Comparison of ENCODE assay signal across 15 cellular contexts in genomic region chr17:28404461-28404811, GRCh38. TPM values are rescaled to one million over a fixed set of nuclear protein-coding genes. Genes with fewer than 3 reads are reported as not detected.
DNase-seq lines count a peak whose midpoint lies in the region; ATAC-seq, FAIRE-seq and TF ChIP-seq lines count a peak whose summit lies in the region.
"Had no signal": no experiment of that assay in that cellular context is flagged by ENCODE, and none has a peak within 500 bp of the region (broad histone marks: within the 10 kb centered on the region; RNA-seq: fewer than 3 reads in every experiment).

No MANE protein-coding gene starts in this region.

- H2BK15ac ChIP-seq in H1 (ENCODE audit: low read length) = peak overlapping the region; percentile 90

- no peak overlapping the region for H4K5ac ChIP-seq in H1 (ENCODE audit: insufficient read length, low read depth, low read length)

- H3K4me3 ChIP-seq in CD8-positive, alpha-beta memory T cell (ENCODE audit: low read length) = no peak overlapping the region
- no peak overlapping the region for H3K4me3 ChIP-seq in H1 (ENCODE audit: extremely low read depth in 1 of 4, insufficient read depth in 2 of 4, low read depth in 3 of 4, low read length in 4 of 4)
- H3K4me3 ChIP-seq in osteoblast (ENCODE audit: insufficient read depth, low read length) = peak overlapping the region; percentile 89

- H2BK120ac ChIP-seq in H1 (replicated peaks; ENCODE audit: low read depth, low read length) = no peak overlapping the region

- POLR2A ChIA-PET in CD8-positive, alpha-beta memory T cell (lab: Charles Lee) = no interaction called here
- POLR2A ChIA-PET in H1 (lab: Charles Lee; ENCODE audit: partially characterized antibody) = interaction anchor here (0.9 to 12.8 kb wide), 6 partner anchors 9 to 76 kb away, joined by 3 to 135 read pairs (median 3); partner anchors contain the start of gene POLDIP2

- H4K8ac ChIP-seq in H1 (ENCODE audit: extremely low read depth, insufficient read depth, low read length) = no peak overlapping the region

- H3K9ac ChIP-seq in H1 (replicated peaks in 1 of 4; ENCODE audit: extremely low read depth in 1 of 4, low read depth in 3 of 4, low read length in 3 of 4) = no peak overlapping the region

- no peaks in the 10 kb centered on the region for H4K20me1 ChIP-seq in H1 (replicated peaks in 1 of 2; ENCODE audit: control insufficient read depth in 1 of 2, insufficient read depth in 2 of 2, low read length in 2 of 2)
- H4K20me1 ChIP-seq in osteoblast (ENCODE audit: insufficient read depth, low read length) = no peaks in the 10 kb centered on the region

- peak overlapping the region; percentile 10; the same call in 1 of the 2 replicates for H2AK5ac ChIP-seq in H1 (ENCODE audit: low read depth, low read length)

- no peak for TF ChIP-seq CTCF in VCaP (conservative IDR thresholded peaks at IDR 0.05)
- no peak for TF ChIP-seq CTCF in H1 (IDR thresholded peaks at IDR 0.05; ENCODE audit: control extremely low read depth in 1 of 3, insufficient read depth in 1 of 3, low read depth in 1 of 3, low read length in 3 of 3)
- no peak for TF ChIP-seq CTCF in osteoblast (IDR thresholded peaks at IDR 0.05; ENCODE audit: extremely low read depth, low read depth, low read length)

- 97% methylated on average over 5 of the region's 5 CpGs; no CpG with 5 or more reads in 1 of the 2 experiments for WGBS in H1 (ENCODE audit: extremely low coverage in 1 of 2, insufficient coverage in 1 of 2, insufficient read length in 1 of 2, insufficient replicate concordance in 2 of 2, low coverage in 1 of 2, low lambda C conversion rate in 2 of 2, missing lambda C conversion rate in 1 of 2), 2 experiments

- no peak overlapping the region for H3K14ac ChIP-seq in H1 (ENCODE audit: insufficient read length)

- no peak for ATAC-seq in activated CD8-positive, alpha-beta memory T cell treated with anti-CD3 and anti-CD28 coated beads, Interleukin-2, amount 10 ng/mL, durations not matched to agents 7 days and 5 days

- no peaks in the 10 kb centered on the region for H3K9me3 Mint-ChIP-seq in CD8-positive, alpha-beta memory T cell
- H3K9me3 Mint-ChIP-seq in activated CD8-positive, alpha-beta memory T cell treated with anti-CD3 and anti-CD28 coated beads, Interleukin-2, amount 10 ng/mL, durations not matched to agents 7 days and 5 days (ENCODE audit: low read depth) = no peaks in the 10 kb centered on the region

- TF ChIP-seq EP300 in H1 (IDR thresholded peaks at IDR 0.05; ENCODE audit: borderline replicate concordance in 1 of 2, low read depth in 2 of 2, low read length in 2 of 2) = no peak

- TF ChIP-seq POLR2A in H1 (IDR thresholded peaks at IDR 0.05; ENCODE audit: control extremely low read depth in 1 of 2, low read depth in 2 of 2, low read length in 2 of 2) = no peak

- no peak overlapping the region for H3K4ac ChIP-seq in H1 (replicated peaks; ENCODE audit: insufficient read length, low read depth, low read length)

- H3K4me1 Mint-ChIP-seq in CD8-positive, alpha-beta memory T cell = peaks cover 6 to 16% (median 14%) of the 10 kb centered on the region in 3 donors
- H3K4me1 Mint-ChIP-seq in activated CD8-positive, alpha-beta memory T cell treated with anti-CD3 and anti-CD28 coated beads, Interleukin-2, amount 10 ng/mL, durations not matched to agents 7 days and 5 days = peaks cover 18% of the 10 kb centered on the region

- H3K23me2 ChIP-seq in H1 (ENCODE audit: low read depth, low read length) = peaks cover 12% of the 10 kb centered on the region; the same call in 1 of the 2 replicates

- TF ChIP-seq RAD21 in H1 (IDR thresholded peaks at IDR 0.05 in 1 of 2, conservative IDR thresholded peaks at IDR 0.05 in 1 of 2; ENCODE audit: low read depth in 2 of 2, low read length in 2 of 2) = no peak

- H3K36me3 Mint-ChIP-seq in CD8-positive, alpha-beta memory T cell = no peaks in the 10 kb centered on the region
- H3K36me3 Mint-ChIP-seq in activated CD8-positive, alpha-beta memory T cell treated with anti-CD3 and anti-CD28 coated beads, Interleukin-2, amount 10 ng/mL, durations not matched to agents 7 days and 5 days = no peaks in the 10 kb centered on the region

- H3K79me1 ChIP-seq in H1 (ENCODE audit: low read depth, low read length) = no peaks in the 10 kb centered on the region; the same call in 1 of the 2 replicates

- H3K4me2 ChIP-seq in H1 (ENCODE audit: insufficient read depth in 1 of 2, low read depth in 2 of 2, low read length in 2 of 2) = peak overlapping the region; percentile 78 to 90; a peak in 1 of 4 replicates
- no peak overlapping the region for H3K4me2 ChIP-seq in osteoblast (ENCODE audit: insufficient read depth, low read length)

- H2BK20ac ChIP-seq in H1 (ENCODE audit: low read length) = peak overlapping the region; percentile 50; the same call in 1 of the 2 replicates

- peaks cover 10 to 12% of the 10 kb centered on the region in 2 donors for H3K27me3 Mint-ChIP-seq in CD8-positive, alpha-beta memory T cell
- peaks cover 8% of the 10 kb centered on the region for H3K27me3 Mint-ChIP-seq in activated CD8-positive, alpha-beta memory T cell treated with anti-CD3 and anti-CD28 coated beads, Interleukin-2, amount 10 ng/mL, durations not matched to agents 7 days and 5 days

- no peak overlapping the region for H3K23ac ChIP-seq in H1 (ENCODE audit: insufficient read length)

- H3K4me3 Mint-ChIP-seq in CD8-positive, alpha-beta memory T cell = peak overlapping the region; percentile 20 to 88 (median 61)
- no peak overlapping the region for H3K4me3 Mint-ChIP-seq in activated CD8-positive, alpha-beta memory T cell treated with anti-CD3 and anti-CD28 coated beads, Interleukin-2, amount 10 ng/mL, durations not matched to agents 7 days and 5 days

- peaks cover 6% of the 10 kb centered on the region for H3K4me1 ChIP-seq in CD8-positive, alpha-beta memory T cell (ENCODE audit: insufficient read depth, low read length)
- H3K4me1 ChIP-seq in H1 (replicated peaks in 1 of 4; ENCODE audit: control insufficient read depth in 3 of 4, insufficient read depth in 4 of 4, low read length in 3 of 4) (peaks cover 32 to 64% (median 40%) of the 10 kb centered on the region in 4 experiments), osteoblast (ENCODE audit: insufficient read depth, low read length) (peaks cover 9% of the 10 kb centered on the region)

- H2BK5ac ChIP-seq in H1 (ENCODE audit: low read depth, low read length) = peak overlapping the region; percentile 22; the same call in 1 of the 2 replicates

- H3K27me3 ChIP-seq in CD8-positive, alpha-beta memory T cell (ENCODE audit: insufficient read depth, low read length, poor library complexity, severe bottlenecking) = no peaks in the 10 kb centered on the region
- peaks cover 0 to 39% (median 15%) of the 10 kb centered on the region in 4 experiments; a peak in 5 of 7 replicates for H3K27me3 ChIP-seq in H1 (replicated peaks in 1 of 4; ENCODE audit: control insufficient read depth in 3 of 4, extremely low read depth in 1 of 4, insufficient read depth in 3 of 4, low read length in 3 of 4)
- H3K27me3 ChIP-seq in osteoblast (ENCODE audit: insufficient read depth, low read length) = no peaks in the 10 kb centered on the region
- H3K27me3 ChIP-seq: brain microvascular endothelial cell, tibial artery had no signal

- H3K56ac ChIP-seq in H1 (replicated peaks; ENCODE audit: insufficient read length, low read depth, low read length) = no peak overlapping the region

- no peaks in the 10 kb centered on the region for H3K36me3 ChIP-seq in CD8-positive, alpha-beta memory T cell (ENCODE audit: insufficient read depth, low read length)
- H3K36me3 ChIP-seq in H1 (ENCODE audit: control insufficient read depth in 2 of 4, insufficient read depth in 4 of 4, low read length in 3 of 4) (no peaks in the 10 kb centered on the region), osteoblast (ENCODE audit: insufficient read depth, low read length) (peaks cover 24% of the 10 kb centered on the region)
- H3K36me3 ChIP-seq: brain microvascular endothelial cell had no signal

- H3K18ac ChIP-seq in H1 (ENCODE audit: extremely low read depth, low read length) = no peak overlapping the region

- H4K91ac ChIP-seq in H1 (replicated peaks; ENCODE audit: insufficient read length, low read length) = no peak overlapping the region

- DNase-seq in CD8-positive, alpha-beta memory T cell = no peak
- DNase-seq in H1 (ENCODE audit: low read depth in 1 of 2, low spot score in 2 of 2) (no peak), osteoblast (ENCODE audit: insufficient read length, low spot score, missing footprints) (no peak), NCI-H69 (lab: John Stamatoyannopoulos, UW) (no peak), NCI-H1417 (lab: John Stamatoyannopoulos, UW) (no peak)
- DNase-seq in stimulated activated CD4-positive, alpha-beta T cell treated with anti-CD3 and anti-CD28 coated beads, Interleukin-12 subunit alpha, Interleukin-12 subunit beta, amount 100 ng/mL, for 4 hours = no peak
- no peak for DNase-seq in activated CD8-positive, alpha-beta memory T cell treated with anti-CD3 and anti-CD28 coated beads, Interleukin-2, amount 10 ng/mL, durations not matched to agents 7 days and 5 days
- DNase-seq: brain microvascular endothelial cell, erythroblast, NCI-H2107, tibial artery had no signal

- CTCF ChIA-PET in CD8-positive, alpha-beta memory T cell (lab: Charles Lee) = interaction anchor here (6.0 kb wide), 1 partner anchor 13 kb away, joined by 33 read pairs; no protein-coding TSS in a partner anchor
- CTCF ChIA-PET in H1 (lab: Charles Lee; ENCODE audit: partially characterized antibody) = interaction anchor here (0.6 to 5.8 kb wide), 12 partner anchors 8 to 149 kb away, joined by 3 to 52 read pairs (median 5); no protein-coding TSS in a partner anchor
- CTCF ChIA-PET in activated CD8-positive, alpha-beta memory T cell treated with anti-CD3 and anti-CD28 coated beads, Interleukin-2, amount 10 ng/mL, durations not matched to agents 7 days and 5 days (lab: Charles Lee) = interaction anchor here (2.7 kb wide), 1 partner anchor 12 kb away, joined by 21 read pairs; no protein-coding TSS in a partner anchor

- no peak overlapping the region for H3K27ac ChIP-seq in CD8-positive, alpha-beta memory T cell (ENCODE audit: low read depth, low read length)
- H3K27ac ChIP-seq in VCaP (peak overlapping the region; percentile 93; the same call in 1 of the 2 replicates), H1 (ENCODE audit: low read depth, low read length) (no peak overlapping the region), osteoblast (ENCODE audit: low read depth, low read length) (no peak overlapping the region)
- H3K27ac ChIP-seq: brain microvascular endothelial cell had no signal

- peak overlapping the region; percentile 94; the same call in 1 of the 2 replicates for H2BK12ac ChIP-seq in H1 (ENCODE audit: low read depth, low read length)

- H3K9me3 ChIP-seq in CD8-positive, alpha-beta memory T cell (ENCODE audit: low read length) = no peaks in the 10 kb centered on the region
- H3K9me3 ChIP-seq in H1 (ENCODE audit: insufficient read depth in 2 of 2, low read depth in 1 of 2, low read length in 1 of 2) (no peaks in the 10 kb centered on the region), osteoblast (ENCODE audit: low read depth, low read length) (no peaks in the 10 kb centered on the region)
- H3K9me3 ChIP-seq: tibial artery had no signal

- FAIRE-seq in H1 (lab: Jason Lieb, UNC) = no peak

- H3K79me2 ChIP-seq in H1 (ENCODE audit: control insufficient read depth in 1 of 2, insufficient read depth in 2 of 2, low read length in 2 of 2) = no peaks in the 10 kb centered on the region; a peak in 1 of 4 replicates
- no peaks in the 10 kb centered on the region for H3K79me2 ChIP-seq in osteoblast (ENCODE audit: insufficient read depth, low read length)

- H2AFZ ChIP-seq in H1 (ENCODE audit: low read length) (no peak overlapping the region), osteoblast (ENCODE audit: low read length) (no peak overlapping the region)

- no peak overlapping the region for H3K27ac Mint-ChIP-seq in CD8-positive, alpha-beta memory T cell
- no peak overlapping the region for H3K27ac Mint-ChIP-seq in activated CD8-positive, alpha-beta memory T cell treated with anti-CD3 and anti-CD28 coated beads, Interleukin-2, amount 10 ng/mL, durations not matched to agents 7 days and 5 days

RNA-seq across cellular contexts. Expression of gene SLC46A1, which starts 1.6 kb away (rescaled TPM):
- 1 to 10 TPM; 5.6 to 6.0 TPM for total RNA-seq in CD8-positive, alpha-beta memory T cell
- polyA plus RNA-seq in CD8-positive, alpha-beta memory T cell = 6.3 TPM
- 7.1 and 8.7 TPM in 2 replicates for total RNA-seq in H1 (2021; fragmentation: NEBNext Ultra II Directional; extraction: Animal tissue kit (Norgen Biotek cat#: 25700))
- 5.3 and 5.9 TPM in 2 replicates for polyA plus RNA-seq in H1 (2011; rRNA removed)
- polyA plus RNA-seq in H1 (2011; cell fraction: cytosol; rRNA removed) = 3.6 TPM
- polyA plus RNA-seq in H1 (2011; cell fraction: nucleus; rRNA removed) = 7.7 TPM
- polyA plus RNA-seq in H1 (2012, experiment 1 of 2) = 5.4 to 7.1 TPM (median 6.5 TPM) in 4 replicates
- 6.1 TPM for polyA plus RNA-seq in H1 (2012, experiment 2 of 2)
- 10.0 TPM for polyA plus RNA-seq in H1 (2013, experiment 1 of 2)
- 9.6 TPM for polyA plus RNA-seq in H1 (2013, experiment 2 of 2)
- polyA minus RNA-seq in H1 (2011; rRNA and poly(A)+ RNA removed) = 7.4 and 10.2 TPM in 2 replicates
- 4.5 TPM for polyA minus RNA-seq in H1 (2011; cell fraction: cytosol; rRNA and poly(A)+ RNA removed)
- 10.5 TPM for polyA minus RNA-seq in H1 (2011; cell fraction: nucleus; rRNA and poly(A)+ RNA removed)
- total RNA-seq in osteoblast = 6.8 and 8.0 TPM in 2 replicates
- 1 to 10 TPM; 3.0 to 5.3 TPM for total RNA-seq in activated CD8-positive, alpha-beta memory T cell treated with anti-CD3 and anti-CD28 coated beads, Interleukin-2, amount 10 ng/mL, durations not matched to agents 7 days and 5 days

RNA-seq across cellular contexts. Expression of gene SARM1, which starts 32.9 kb away (rescaled TPM):
- total RNA-seq in CD8-positive, alpha-beta memory T cell = 10 to 100 TPM; 35.3 to 37.0 TPM
- 8.5 TPM for polyA plus RNA-seq in CD8-positive, alpha-beta memory T cell
- 6.5 and 9.2 TPM in 2 replicates for total RNA-seq in H1 (2021; fragmentation: NEBNext Ultra II Directional; extraction: Animal tissue kit (Norgen Biotek cat#: 25700))
- polyA plus RNA-seq in H1 (2011; rRNA removed) = 5.8 and 6.1 TPM in 2 replicates
- 3.7 TPM for polyA plus RNA-seq in H1 (2011; cell fraction: cytosol; rRNA removed)
- 9.4 TPM for polyA plus RNA-seq in H1 (2011; cell fraction: nucleus; rRNA removed)
- polyA plus RNA-seq in H1 (2012, experiment 1 of 2) = 4.2 to 7.6 TPM (median 6.5 TPM) in 4 replicates
- polyA plus RNA-seq in H1 (2012, experiment 2 of 2) = 5.4 TPM
- polyA plus RNA-seq in H1 (2013, experiment 1 of 2) = 4.0 TPM
- 4.0 TPM for polyA plus RNA-seq in H1 (2013, experiment 2 of 2)
- polyA minus RNA-seq in H1 (2011; rRNA and poly(A)+ RNA removed) = 11.7 and 15.0 TPM in 2 replicates
- 5.9 TPM for polyA minus RNA-seq in H1 (2011; cell fraction: cytosol; rRNA and poly(A)+ RNA removed)
- polyA minus RNA-seq in H1 (2011; cell fraction: nucleus; rRNA and poly(A)+ RNA removed) = 6.6 TPM
- 5.8 and 5.9 TPM in 2 replicates for total RNA-seq in osteoblast
- 10 to 100 TPM; 20.2 to 24.8 TPM for total RNA-seq in activated CD8-positive, alpha-beta memory T cell treated with anti-CD3 and anti-CD28 coated beads, Interleukin-2, amount 10 ng/mL, durations not matched to agents 7 days and 5 days

RNA-seq across cellular contexts. Expression of gene VTN, which starts 34.3 kb away (rescaled TPM):
- total RNA-seq in CD8-positive, alpha-beta memory T cell = under 1 TPM; 0.18 to 0.57 TPM
- polyA plus RNA-seq in CD8-positive, alpha-beta memory T cell = not detected
- not detected in 2 replicates for total RNA-seq in H1 (2021; fragmentation: NEBNext Ultra II Directional; extraction: Animal tissue kit (Norgen Biotek cat#: 25700))
- 0.18 and 0.38 TPM in 2 replicates for polyA plus RNA-seq in H1 (2011; rRNA removed)
- polyA plus RNA-seq in H1 (2011; cell fraction: cytosol; rRNA removed) = 0.26 TPM
- polyA plus RNA-seq in H1 (2011; cell fraction: nucleus; rRNA removed) = 0.64 TPM
- 0.36 to 0.55 TPM (median 0.46 TPM) in 4 replicates for polyA plus RNA-seq in H1 (2012, experiment 1 of 2)
- polyA plus RNA-seq in H1 (2012, experiment 2 of 2) = 0.52 TPM
- polyA plus RNA-seq in H1 (2013, experiment 1 of 2) = 0.22 TPM
- 0.13 TPM for polyA plus RNA-seq in H1 (2013, experiment 2 of 2)
- polyA minus RNA-seq in H1 (2011; rRNA and poly(A)+ RNA removed) = 0.28 TPM in 1 of 2 replicates, not detected in the other
- polyA minus RNA-seq in H1 (2011; cell fraction: cytosol; rRNA and poly(A)+ RNA removed) = not detected
- polyA minus RNA-seq in H1 (2011; cell fraction: nucleus; rRNA and poly(A)+ RNA removed) = 1.1 TPM
- under 0.01 TPM in 1 of 2 replicates, not detected in the other for total RNA-seq in osteoblast
- under 1 TPM; 0.18 to 0.26 TPM for total RNA-seq in activated CD8-positive, alpha-beta memory T cell treated with anti-CD3 and anti-CD28 coated beads, Interleukin-2, amount 10 ng/mL, durations not matched to agents 7 days and 5 days

RNA-seq across cellular contexts. Expression of gene SEBOX, which starts 39.4 kb away (rescaled TPM):
- not detected for total RNA-seq in CD8-positive, alpha-beta memory T cell
- polyA plus RNA-seq in CD8-positive, alpha-beta memory T cell = not detected
- not detected in 2 replicates for total RNA-seq in H1 (2021; fragmentation: NEBNext Ultra II Directional; extraction: Animal tissue kit (Norgen Biotek cat#: 25700))
- polyA plus RNA-seq in H1 (2011; rRNA removed) = not detected in 2 replicates
- polyA plus RNA-seq in H1 (2011; cell fraction: cytosol; rRNA removed) = not detected
- polyA plus RNA-seq in H1 (2011; cell fraction: nucleus; rRNA removed) = not detected
- not detected in 4 replicates for polyA plus RNA-seq in H1 (2012, experiment 1 of 2)
- not detected for polyA plus RNA-seq in H1 (2012, experiment 2 of 2)
- not detected for polyA plus RNA-seq in H1 (2013, experiment 1 of 2)
- polyA plus RNA-seq in H1 (2013, experiment 2 of 2) = not detected
- not detected in 2 replicates for polyA minus RNA-seq in H1 (2011; rRNA and poly(A)+ RNA removed)
- polyA minus RNA-seq in H1 (2011; cell fraction: cytosol; rRNA and poly(A)+ RNA removed) = not detected
- polyA minus RNA-seq in H1 (2011; cell fraction: nucleus; rRNA and poly(A)+ RNA removed) = not detected
- total RNA-seq in osteoblast = not detected in 2 replicates
- total RNA-seq in activated CD8-positive, alpha-beta memory T cell treated with anti-CD3 and anti-CD28 coated beads, Interleukin-2, amount 10 ng/mL, durations not matched to agents 7 days and 5 days = not detected
- total RNA-seq: lung; pulmonary artery endothelial cell; T-helper 2 cell treated with Interferon-gamma antibody and Interleukin-4, amounts not matched to agents 100 ng/mL and 5 ng/mL, for 36 hours had no signal
- polyA plus RNA-seq: lung had no signal

RNA-seq across cellular contexts. Expression of gene POLDIP2, which starts 47.1 kb away (rescaled TPM):
- 100 to 1,000 TPM; 134 to 135 TPM for total RNA-seq in CD8-positive, alpha-beta memory T cell
- 81.1 TPM for polyA plus RNA-seq in CD8-positive, alpha-beta memory T cell
- 74.0 and 75.3 TPM in 2 replicates for total RNA-seq in H1 (2021; fragmentation: NEBNext Ultra II Directional; extraction: Animal tissue kit (Norgen Biotek cat#: 25700))
- polyA plus RNA-seq in H1 (2011; rRNA removed) = 76.1 and 92.3 TPM in 2 replicates
- 73.8 TPM for polyA plus RNA-seq in H1 (2011; cell fraction: cytosol; rRNA removed)
- 73.2 TPM for polyA plus RNA-seq in H1 (2011; cell fraction: nucleus; rRNA removed)
- polyA plus RNA-seq in H1 (2012, experiment 1 of 2) = 70.2 to 81.0 TPM (median 78.6 TPM) in 4 replicates
- polyA plus RNA-seq in H1 (2012, experiment 2 of 2) = 90.8 TPM
- polyA plus RNA-seq in H1 (2013, experiment 1 of 2) = 54.0 TPM
- 54.4 TPM for polyA plus RNA-seq in H1 (2013, experiment 2 of 2)
- 64.2 and 65.9 TPM in 2 replicates for polyA minus RNA-seq in H1 (2011; rRNA and poly(A)+ RNA removed)
- polyA minus RNA-seq in H1 (2011; cell fraction: cytosol; rRNA and poly(A)+ RNA removed) = 35.7 TPM
- polyA minus RNA-seq in H1 (2011; cell fraction: nucleus; rRNA and poly(A)+ RNA removed) = 29.5 TPM
- total RNA-seq in osteoblast = 82.9 and 84.6 TPM in 2 replicates
- 10 to 100 TPM; 68.6 to 83.5 TPM for total RNA-seq in activated CD8-positive, alpha-beta memory T cell treated with anti-CD3 and anti-CD28 coated beads, Interleukin-2, amount 10 ng/mL, durations not matched to agents 7 days and 5 days
